9 cellular contexts compared by ENCODE assay signal in the genomic region with DNA sequence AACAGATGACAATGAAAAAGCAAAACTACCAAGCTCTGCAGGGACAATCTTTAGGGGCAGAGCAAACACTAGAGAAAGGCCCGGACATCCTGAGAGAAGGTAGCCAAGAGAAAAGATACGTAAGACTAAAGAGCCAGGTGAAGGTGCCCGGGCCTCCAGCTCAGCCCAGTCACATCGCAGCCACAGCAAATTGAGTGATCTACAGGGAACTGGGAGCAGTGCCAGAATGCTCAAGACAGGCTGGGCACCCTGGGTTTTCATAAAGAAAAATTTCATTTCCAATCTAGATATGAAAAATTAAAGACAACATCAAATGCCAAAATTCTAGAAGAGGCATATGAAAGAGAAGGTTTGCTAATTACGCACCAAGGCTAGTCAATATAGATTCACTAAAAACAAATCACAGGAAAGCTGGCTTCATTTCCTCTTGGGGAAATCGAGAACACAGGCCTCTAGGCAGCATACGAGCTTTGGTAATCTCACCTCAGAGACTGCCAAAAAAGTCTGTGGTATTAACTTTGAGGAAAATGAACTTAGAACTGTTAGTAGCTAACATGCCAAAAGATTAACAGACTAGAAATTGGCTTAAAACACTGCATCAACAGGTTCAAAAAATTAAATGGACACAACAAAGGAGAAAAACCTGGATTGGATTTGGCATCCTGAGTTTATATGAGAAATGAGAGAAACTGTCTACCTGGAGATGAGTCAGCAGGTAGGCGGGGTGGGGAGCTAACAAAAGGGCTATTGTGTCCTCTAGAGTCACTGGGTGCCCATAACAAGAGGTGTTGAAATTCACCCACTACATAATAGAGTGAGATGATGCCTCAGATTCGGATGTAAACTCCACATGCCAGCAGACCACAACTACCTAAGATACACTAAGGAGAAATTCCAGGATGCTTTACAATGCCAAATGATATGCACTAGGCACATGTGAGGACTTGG. TPM values are rescaled to one million over a fixed set of nuclear protein-coding genes. Genes with fewer than 3 reads are reported as not detected.
DNase-seq lines count a peak whose midpoint lies in the region; ATAC-seq and FAIRE-seq lines count a peak whose summit lies in the region.
"Had no signal": no experiment of that assay in that cellular context is flagged by ENCODE, and none has a peak within 500 bp of the region (broad histone marks: within the 10 kb centered on the region; RNA-seq: fewer than 3 reads in every experiment).

No MANE protein-coding gene starts in this region.

- peak; percentile 70 for ATAC-seq in activated T-helper 17 cell treated with anti-CD3 and anti-CD28 coated beads, Interleukin-2, amount 50 U/mL, for 72 hours (replicated peaks)
- ATAC-seq in GM18511 (IDR thresholded peaks at IDR 0.05; ENCODE audit: unreplicated experiment), result no peak

- peaks cover 43% of the 10 kb centered on the region for H3K4me1 Mint-ChIP-seq in activated T-helper 17 cell treated with anti-CD3 and anti-CD28 coated beads, Interleukin-2, amount 50 U/mL, for 72 hours

- no peaks in the 10 kb centered on the region for H3K9me3 Mint-ChIP-seq in activated T-helper 17 cell treated with anti-CD3 and anti-CD28 coated beads, Interleukin-2, amount 50 U/mL, for 72 hours

- DNase-seq in stimulated activated CD4-positive, alpha-beta T cell treated with anti-CD3 and anti-CD28 coated beads, Interleukin-15, amount 100 ng/mL, for 24 hours, result peak; percentile 31
- DNase-seq in stimulated activated CD4-positive, alpha-beta T cell treated with anti-CD3 and anti-CD28 coated beads, Interleukin-1b, Interleukin-23, amount 100 ng/mL, for 48 hours, result no peak
- DNase-seq in islet precursor cell (peak; percentile 90), urothelium cell line (ENCODE audit: low spot score) (peak; percentile 71), cortex of kidney (lab: John Stamatoyannopoulos, UW) (no peak), NOMO-1 (lab: John Stamatoyannopoulos, UW; ENCODE audit: unreplicated experiment in 2 of 2) (no peak)
- DNase-seq: stimulated activated CD4-positive, alpha-beta T cell treated with anti-CD3 and anti-CD28 coated beads, Interleukin-12 subunit alpha, Interleukin-12 subunit beta, amount 100 ng/mL, for 4 hours had no signal

- H3K27ac Mint-ChIP-seq in activated T-helper 17 cell treated with anti-CD3 and anti-CD28 coated beads, Interleukin-2, amount 50 U/mL, for 72 hours, result peak overlapping the region; percentile 40

- peak; percentile 9 for FAIRE-seq in urothelium cell line (lab: Jason Lieb, UNC)

- no peaks in the 10 kb centered on the region for H3K27me3 Mint-ChIP-seq in activated T-helper 17 cell treated with anti-CD3 and anti-CD28 coated beads, Interleukin-2, amount 50 U/mL, for 72 hours

- H3K4me3 Mint-ChIP-seq in activated T-helper 17 cell treated with anti-CD3 and anti-CD28 coated beads, Interleukin-2, amount 50 U/mL, for 72 hours, result peak overlapping the region; percentile 29

- H3K36me3 Mint-ChIP-seq in activated T-helper 17 cell treated with anti-CD3 and anti-CD28 coated beads, Interleukin-2, amount 50 U/mL, for 72 hours (ENCODE audit: low read depth), result peaks cover 100% of the 10 kb centered on the region

RNA-seq across cellular contexts. Expression of a gene that starts 6.6 kb away (rescaled TPM):
- 100 to 1,000 TPM; 180 to 207 TPM for total RNA-seq in activated T-helper 17 cell treated with anti-CD3 and anti-CD28 coated beads, Interleukin-2, amount 50 U/mL, for 72 hours

Comparison
In these comparisons a context has a peak if more than half of its experiments do, and no peak if none do; other contexts are left out.
1. DNase-seq: peak in stimulated activated CD4-positive, alpha-beta T cell treated with anti-CD3 and anti-CD28 coated beads, Interleukin-15, amount 100 ng/mL, for 24 hours (single experiment), islet precursor cell (single experiment) and urothelium cell line (single experiment); none in stimulated activated CD4-positive, alpha-beta T cell treated with anti-CD3 and anti-CD28 coated beads, Interleukin-1b, Interleukin-23, amount 100 ng/mL, for 48 hours (single experiment), cortex of kidney (single experiment) and NOMO-1 (0 of 2).